In genomic region chr7:16644624-16644986, GRCh38 we compare ENCODE assay signal across 1 cellular context.
TF ChIP-seq lines count a peak whose summit lies in the region.

No MANE protein-coding gene starts in this region.

TF ChIP-seq in K562, 482 proteins besides CTCF, POLR2A, EP300 and RAD21 (continued from another document):
- peak; percentile 74 for TF ChIP-seq KDM5B (IDR thresholded peaks at IDR 0.05; ENCODE audit: insufficient replicate concordance, low read depth, low read length)
- TF ChIP-seq, protein P1, sequence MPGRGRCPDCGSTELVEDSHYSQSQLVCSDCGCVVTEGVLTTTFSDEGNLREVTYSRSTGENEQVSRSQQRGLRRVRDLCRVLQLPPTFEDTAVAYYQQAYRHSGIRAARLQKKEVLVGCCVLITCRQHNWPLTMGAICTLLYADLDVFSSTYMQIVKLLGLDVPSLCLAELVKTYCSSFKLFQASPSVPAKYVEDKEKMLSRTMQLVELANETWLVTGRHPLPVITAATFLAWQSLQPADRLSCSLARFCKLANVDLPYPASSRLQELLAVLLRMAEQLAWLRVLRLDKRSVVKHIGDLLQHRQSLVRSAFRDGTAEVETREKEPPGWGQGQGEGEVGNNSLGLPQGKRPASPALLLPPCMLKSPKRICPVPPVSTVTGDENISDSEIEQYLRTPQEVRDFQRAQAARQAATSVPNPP (IDR thresholded peaks at IDR 0.05; ENCODE audit: borderline replicate concordance, insufficient read depth, insufficient read length) = no peak
- TF ChIP-seq, protein P2, sequence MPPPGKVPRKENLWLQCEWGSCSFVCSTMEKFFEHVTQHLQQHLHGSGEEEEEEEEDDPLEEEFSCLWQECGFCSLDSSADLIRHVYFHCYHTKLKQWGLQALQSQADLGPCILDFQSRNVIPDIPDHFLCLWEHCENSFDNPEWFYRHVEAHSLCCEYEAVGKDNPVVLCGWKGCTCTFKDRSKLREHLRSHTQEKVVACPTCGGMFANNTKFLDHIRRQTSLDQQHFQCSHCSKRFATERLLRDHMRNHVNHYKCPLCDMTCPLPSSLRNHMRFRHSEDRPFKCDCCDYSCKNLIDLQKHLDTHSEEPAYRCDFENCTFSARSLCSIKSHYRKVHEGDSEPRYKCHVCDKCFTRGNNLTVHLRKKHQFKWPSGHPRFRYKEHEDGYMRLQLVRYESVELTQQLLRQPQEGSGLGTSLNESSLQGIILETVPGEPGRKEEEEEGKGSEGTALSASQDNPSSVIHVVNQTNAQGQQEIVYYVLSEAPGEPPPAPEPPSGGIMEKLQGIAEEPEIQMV (tag; conservative IDR thresholded peaks at IDR 0.05; ENCODE audit: low read depth) = no peak
- no peak for TF ChIP-seq TCF3 (CRISPR knock-in tag; IDR thresholded peaks at IDR 0.05)
- TF ChIP-seq ELF2 (CRISPR knock-in tag; IDR thresholded peaks at IDR 0.05) = no peak; the same call in 1 of the 2 replicates
- no peak for TF ChIP-seq CEBPB (tag; IDR thresholded peaks at IDR 0.05)
- peak in 1 of 2 experiments; percentile 93; a peak in 2 of 4 replicates for TF ChIP-seq SIN3A (IDR thresholded peaks at IDR 0.05; ENCODE audit: borderline replicate concordance in 2 of 2, control insufficient read depth in 1 of 2, low read depth in 2 of 2, low read length in 2 of 2)
- peak; percentile 71 for TF ChIP-seq L3MBTL2 (IDR thresholded peaks at IDR 0.05)
- TF ChIP-seq, protein P3, sequence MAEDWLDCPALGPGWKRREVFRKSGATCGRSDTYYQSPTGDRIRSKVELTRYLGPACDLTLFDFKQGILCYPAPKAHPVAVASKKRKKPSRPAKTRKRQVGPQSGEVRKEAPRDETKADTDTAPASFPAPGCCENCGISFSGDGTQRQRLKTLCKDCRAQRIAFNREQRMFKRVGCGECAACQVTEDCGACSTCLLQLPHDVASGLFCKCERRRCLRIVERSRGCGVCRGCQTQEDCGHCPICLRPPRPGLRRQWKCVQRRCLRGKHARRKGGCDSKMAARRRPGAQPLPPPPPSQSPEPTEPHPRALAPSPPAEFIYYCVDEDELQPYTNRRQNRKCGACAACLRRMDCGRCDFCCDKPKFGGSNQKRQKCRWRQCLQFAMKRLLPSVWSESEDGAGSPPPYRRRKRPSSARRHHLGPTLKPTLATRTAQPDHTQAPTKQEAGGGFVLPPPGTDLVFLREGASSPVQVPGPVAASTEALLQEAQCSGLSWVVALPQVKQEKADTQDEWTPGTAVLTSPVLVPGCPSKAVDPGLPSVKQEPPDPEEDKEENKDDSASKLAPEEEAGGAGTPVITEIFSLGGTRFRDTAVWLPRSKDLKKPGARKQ (CRISPR knock-in tag; IDR thresholded peaks at IDR 0.05) = no peak
- TF ChIP-seq MYC (IDR thresholded peaks at IDR 0.05; ENCODE audit: low read depth, low read length) = peak; percentile 81
- no peak for TF ChIP-seq MYC (CRISPR knock-in tag; IDR thresholded peaks at IDR 0.05; ENCODE audit: borderline replicate concordance, low read depth)
- peak; percentile 64; the same call in 1 of the 2 replicates for TF ChIP-seq SAFB (IDR thresholded peaks at IDR 0.05; ENCODE audit: borderline replicate concordance, low read depth, low read length)
- no peak for TF ChIP-seq NFATC3 (IDR thresholded peaks at IDR 0.05)
- TF ChIP-seq ZNF316 (IDR thresholded peaks at IDR 0.05) = no peak
- no peak for TF ChIP-seq MYBL2 (IDR thresholded peaks at IDR 0.05; ENCODE audit: low read depth)
- no peak for TF ChIP-seq MYBL2 (CRISPR knock-in tag; IDR thresholded peaks at IDR 0.05; ENCODE audit: borderline replicate concordance)
- TF ChIP-seq SMARCE1 (IDR thresholded peaks at IDR 0.05) = no peak
- no peak for TF ChIP-seq CHD1 (IDR thresholded peaks at IDR 0.05; ENCODE audit: low read length)
- peak; percentile 39; the same call in 1 of the 2 replicates for TF ChIP-seq SUPT5H (IDR thresholded peaks at IDR 0.05)
- TF ChIP-seq, protein P4, sequence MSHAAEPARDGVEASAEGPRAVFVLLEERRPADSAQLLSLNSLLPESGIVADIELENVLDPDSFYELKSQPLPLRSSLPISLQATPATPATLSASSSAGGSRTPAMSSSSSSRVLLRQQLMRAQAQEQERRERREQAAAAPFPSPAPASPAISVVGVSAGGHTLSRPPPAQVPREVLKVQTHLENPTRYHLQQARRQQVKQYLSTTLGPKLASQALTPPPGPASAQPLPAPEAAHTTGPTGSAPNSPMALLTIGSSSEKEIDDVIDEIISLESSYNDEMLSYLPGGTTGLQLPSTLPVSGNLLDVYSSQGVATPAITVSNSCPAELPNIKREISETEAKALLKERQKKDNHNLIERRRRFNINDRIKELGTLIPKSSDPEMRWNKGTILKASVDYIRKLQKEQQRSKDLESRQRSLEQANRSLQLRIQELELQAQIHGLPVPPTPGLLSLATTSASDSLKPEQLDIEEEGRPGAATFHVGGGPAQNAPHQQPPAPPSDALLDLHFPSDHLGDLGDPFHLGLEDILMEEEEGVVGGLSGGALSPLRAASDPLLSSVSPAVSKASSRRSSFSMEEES (CRISPR knock-in tag; IDR thresholded peaks at IDR 0.05) = no peak
- peak; percentile 46; the same call in 1 of the 2 replicates for TF ChIP-seq RB1 (IDR thresholded peaks at IDR 0.05; ENCODE audit: low read depth)
- TF ChIP-seq KAT2B (IDR thresholded peaks at IDR 0.05; ENCODE audit: low read depth, low read length) = no peak
- no peak for TF ChIP-seq TEAD1 (CRISPR knock-in tag; IDR thresholded peaks at IDR 0.05)
- TF ChIP-seq, protein P5, sequence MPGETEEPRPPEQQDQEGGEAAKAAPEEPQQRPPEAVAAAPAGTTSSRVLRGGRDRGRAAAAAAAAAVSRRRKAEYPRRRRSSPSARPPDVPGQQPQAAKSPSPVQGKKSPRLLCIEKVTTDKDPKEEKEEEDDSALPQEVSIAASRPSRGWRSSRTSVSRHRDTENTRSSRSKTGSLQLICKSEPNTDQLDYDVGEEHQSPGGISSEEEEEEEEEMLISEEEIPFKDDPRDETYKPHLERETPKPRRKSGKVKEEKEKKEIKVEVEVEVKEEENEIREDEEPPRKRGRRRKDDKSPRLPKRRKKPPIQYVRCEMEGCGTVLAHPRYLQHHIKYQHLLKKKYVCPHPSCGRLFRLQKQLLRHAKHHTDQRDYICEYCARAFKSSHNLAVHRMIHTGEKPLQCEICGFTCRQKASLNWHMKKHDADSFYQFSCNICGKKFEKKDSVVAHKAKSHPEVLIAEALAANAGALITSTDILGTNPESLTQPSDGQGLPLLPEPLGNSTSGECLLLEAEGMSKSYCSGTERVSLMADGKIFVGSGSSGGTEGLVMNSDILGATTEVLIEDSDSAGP (CRISPR knock-in tag; IDR thresholded peaks at IDR 0.05) = no peak
- no peak for TF ChIP-seq ZNF124 (CRISPR knock-in tag; IDR thresholded peaks at IDR 0.05)
- no peak for TF ChIP-seq ZFP30 (CRISPR knock-in tag; IDR thresholded peaks at IDR 0.05; ENCODE audit: borderline replicate concordance)
- TF ChIP-seq STAT6 (CRISPR knock-in tag; IDR thresholded peaks at IDR 0.05) = no peak
- TF ChIP-seq ETV5 (CRISPR knock-in tag; IDR thresholded peaks at IDR 0.05; ENCODE audit: low read depth) = peak; percentile 85
- peak; percentile 10 to 18; a peak in 1 of 4 replicates for TF ChIP-seq NRF1 (conservative IDR thresholded peaks at IDR 0.05 in 1 of 2, IDR thresholded peaks at IDR 0.05 in 1 of 2)
- no peak for TF ChIP-seq PTTG1 (tag; IDR thresholded peaks at IDR 0.05; ENCODE audit: low read depth)
- TF ChIP-seq KLF6 (CRISPR knock-in tag; IDR thresholded peaks at IDR 0.05; ENCODE audit: borderline replicate concordance) = no peak; the same call in 1 of the 2 replicates
- TF ChIP-seq ASH1L (IDR thresholded peaks at IDR 0.05; ENCODE audit: borderline replicate concordance, low read depth, partially characterized antibody) = peak; percentile 40
- TF ChIP-seq E2F1 (CRISPR knock-in tag; IDR thresholded peaks at IDR 0.05) = no peak
- TF ChIP-seq GABPA (tag; conservative IDR thresholded peaks at IDR 0.05; ENCODE audit: low read depth) = peak; percentile 64
- TF ChIP-seq SMC3 (conservative IDR thresholded peaks at IDR 0.05; ENCODE audit: insufficient read depth, low read depth, low read length) = no peak
- TF ChIP-seq RBFOX2 (IDR thresholded peaks at IDR 0.05; ENCODE audit: low read depth, low read length) = peak; percentile 68
- TF ChIP-seq TCF7 (IDR thresholded peaks at IDR 0.05; ENCODE audit: borderline replicate concordance) = no peak
- no peak for TF ChIP-seq PTBP1 (IDR thresholded peaks at IDR 0.05; ENCODE audit: low read depth, low read length)
- TF ChIP-seq RBM17 (IDR thresholded peaks at IDR 0.05; ENCODE audit: borderline replicate concordance, low read depth, low read length) = no peak
- TF ChIP-seq, protein P6, sequence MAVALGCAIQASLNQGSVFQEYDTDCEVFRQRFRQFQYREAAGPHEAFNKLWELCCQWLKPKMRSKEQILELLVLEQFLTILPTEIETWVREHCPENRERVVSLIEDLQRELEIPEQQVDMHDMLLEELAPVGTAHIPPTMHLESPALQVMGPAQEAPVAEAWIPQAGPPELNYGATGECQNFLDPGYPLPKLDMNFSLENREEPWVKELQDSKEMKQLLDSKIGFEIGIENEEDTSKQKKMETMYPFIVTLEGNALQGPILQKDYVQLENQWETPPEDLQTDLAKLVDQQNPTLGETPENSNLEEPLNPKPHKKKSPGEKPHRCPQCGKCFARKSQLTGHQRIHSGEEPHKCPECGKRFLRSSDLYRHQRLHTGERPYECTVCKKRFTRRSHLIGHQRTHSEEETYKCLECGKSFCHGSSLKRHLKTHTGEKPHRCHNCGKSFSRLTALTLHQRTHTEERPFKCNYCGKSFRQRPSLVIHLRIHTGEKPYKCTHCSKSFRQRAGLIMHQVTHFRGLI (CRISPR knock-in tag; IDR thresholded peaks at IDR 0.05) = no peak
